21 cellular contexts compared by ENCODE assay signal in the genomic region with DNA sequence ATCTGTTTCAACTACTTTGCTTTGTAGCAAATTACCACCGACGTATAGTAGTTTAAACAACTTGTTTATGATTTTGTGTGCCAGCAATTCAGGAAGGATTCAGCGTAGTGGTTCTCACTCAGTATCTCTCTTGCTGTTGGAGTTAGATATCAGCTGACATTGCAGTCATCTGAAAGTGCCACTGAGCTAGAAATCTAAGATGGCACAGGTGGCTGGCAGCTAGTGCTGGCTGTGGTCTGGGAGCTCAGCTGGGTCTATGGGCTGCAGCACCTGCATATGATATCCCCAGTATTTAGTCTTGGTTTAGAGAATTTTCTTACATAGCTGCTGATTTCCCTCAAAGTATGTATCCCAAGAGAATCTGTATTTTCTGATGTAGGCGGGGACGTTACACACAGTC.
"Had no signal": no experiment of that assay in that cellular context is flagged by ENCODE, and none has a peak within 500 bp of the region (broad histone marks: within the 10 kb centered on the region; RNA-seq: fewer than 3 reads in every experiment).

No MANE protein-coding gene starts in this region.

- H3K36me3 ChIP-seq: Peyer's patch, SJSA1 had no signal

- H3K9me3 Mint-ChIP-seq: T-helper 1 cell treated with Interleukin-12 subunit alpha and Interleukin-12 subunit beta and Interleukin-4 antibody, amounts not matched to agents 30 μg/mL and 1 μg/mL, for 36 hours had no signal

- H3K4me3 Mint-ChIP-seq: T-helper 1 cell treated with Interleukin-12 subunit alpha and Interleukin-12 subunit beta and Interleukin-4 antibody, amounts not matched to agents 30 μg/mL and 1 μg/mL, for 36 hours had no signal

- H3K27ac ChIP-seq: Peyer's patch, SJSA1, SK-N-MC had no signal

- H3K27me3 ChIP-seq: Peyer's patch had no signal

- H3K4me1 ChIP-seq: Peyer's patch, SJSA1 had no signal

- DNase-seq: IMR-90; Kasumi-1; KG1; MV-4-11; NCI-H1048; NCI-H1105; NCI-H1436 treated with DMSO at 0.1 percent for 48 hours; NCI-H1694; NCI-H187 treated with DMSO at 0.1 percent for 48 hours; NCI-H2029 treated with DMSO at 0.1 percent for 48 hours; NCI-H2171 treated with DMSO at 0.1 percent for 48 hours; NCI-H2227 treated with DMSO at 0.1 percent for 48 hours; NCI-H526; NK-92 treated with Interleukin-12 subunit alpha and Interleukin-12 subunit beta, amount 100 ng/mL, for 24 hours; PC-3; Peyer's patch; Right ventricle myocardium superior; SIG-M5 had no signal

- H3K9me3 ChIP-seq: Peyer's patch, SJSA1 had no signal

- H3K27ac Mint-ChIP-seq: T-helper 1 cell treated with Interleukin-12 subunit alpha and Interleukin-12 subunit beta and Interleukin-4 antibody, amounts not matched to agents 30 μg/mL and 1 μg/mL, for 36 hours had no signal

- ATAC-seq: PC-3 had no signal

- H3K4me3 ChIP-seq: Peyer's patch, SJSA1, SK-N-MC had no signal
